Comparison of ENCODE assay signal across 15 cellular contexts in genomic region chr12:1777798-1778197, GRCh38. TPM values are rescaled to one million over a fixed set of nuclear protein-coding genes. Genes with fewer than 3 reads are reported as not detected.
A peak's percentile ranks its signal among the peaks of the same experiment; 100 is the strongest.
DNase-seq lines count a peak whose midpoint lies in the region; TF ChIP-seq lines count a peak whose summit lies in the region.
"Had no signal": no experiment of that assay in that cellular context is flagged by ENCODE, and none has a peak within 500 bp of the region (broad histone marks: within the 10 kb centered on the region; RNA-seq: fewer than 3 reads in every experiment).

No MANE protein-coding gene starts in this region.

- no peak for TF ChIP-seq CTCF in AG10803 (conservative IDR thresholded peaks at IDR 0.05; ENCODE audit: low read length)
- no peak for TF ChIP-seq CTCF in choroid plexus epithelial cell (conservative IDR thresholded peaks at IDR 0.05; ENCODE audit: low read depth, low read length)
- no peak for TF ChIP-seq CTCF in neutrophil (IDR thresholded peaks at IDR 0.05)

- H3K27ac ChIP-seq in neutrophil = peak overlapping the region; percentile 39
- H3K27ac ChIP-seq: VCaP had no signal

- H3K9me3 ChIP-seq in MG63 = no peaks in the 10 kb centered on the region
- no peaks in the 10 kb centered on the region for H3K9me3 ChIP-seq in neutrophil

- peaks cover 35% of the 10 kb centered on the region for H3K36me3 ChIP-seq in MG63
- H3K36me3 ChIP-seq in neutrophil = peaks cover 4% of the 10 kb centered on the region

- H3K4me3 ChIP-seq in AG10803 (ENCODE audit: low read length) (no peak overlapping the region), MG63 (no peak overlapping the region), choroid plexus epithelial cell (ENCODE audit: low read depth, low read length) (no peak overlapping the region), neutrophil (ENCODE audit: low read depth in 1 of 2, low read length in 1 of 2) (no peak overlapping the region)

- peaks cover 55 to 76% of the 10 kb centered on the region in 2 experiments for H3K4me1 ChIP-seq in neutrophil (ENCODE audit: control insufficient read depth in 1 of 2, insufficient read depth in 1 of 2, low read depth in 1 of 2, low read length in 1 of 2)

- DNase-seq in AG10803 (ENCODE audit: low read depth) (peak; percentile 82), MG63 (peak; percentile 28), choroid plexus epithelial cell (ENCODE audit: low read depth) (peak; percentile 82), GF-D8 (lab: John Stamatoyannopoulos, UW) (no peak), NCI-H2196 (lab: John Stamatoyannopoulos, UW; ENCODE audit: unreplicated experiment) (no peak), NCI-H526 treated with DMSO at 0.1 percent for 48 hours (lab: John Stamatoyannopoulos, UW) (no peak), DMS114 treated with DMSO at 0.1 percent for 48 hours (lab: John Stamatoyannopoulos, UW; ENCODE audit: unreplicated experiment) (no peak)
- DNase-seq: activated CD8-positive, alpha-beta memory T cell treated with anti-CD3 and anti-CD28 coated beads, Interleukin-2, amount 50 U/mL, for 4 hours; anterior cingulate cortex; C1 segment of cervical spinal cord; NCI-H187 had no signal

- no peaks in the 10 kb centered on the region for H3K27me3 ChIP-seq in MG63
- no peaks in the 10 kb centered on the region for H3K27me3 ChIP-seq in neutrophil

RNA-seq across cellular contexts. Expression of gene LRTM2, which starts 42.6 kb away (rescaled TPM):
- total RNA-seq in MG63 (2014; rRNA removed; shearing (Covaris generic); ENCODE audit: low replicate concordance) = not detected in 2 replicates
- total RNA-seq: G401, SK-MEL-5 had no signal

Comparison
In these comparisons a context has a peak if more than half of its experiments do, and no peak if none do; other contexts are left out.
1. DNase-seq: peak in AG10803 (single experiment), MG63 (single experiment) and choroid plexus epithelial cell (single experiment); none in GF-D8 (single experiment), NCI-H2196 (single experiment), NCI-H526 treated with DMSO at 0.1 percent for 48 hours (single experiment) and DMS114 treated with DMSO at 0.1 percent for 48 hours (single experiment).